1 cellular context compared by ENCODE assay signal in genomic region chr16:20928774-20929411, GRCh38.
TF ChIP-seq lines count a peak whose summit lies in the region.

No MANE protein-coding gene starts in this region.

TF ChIP-seq in SK-N-SH, 30 proteins besides CTCF, POLR2A, EP300 and RAD21 (continued from another document):
- TF ChIP-seq USF2 (IDR thresholded peaks at IDR 0.05; ENCODE audit: borderline replicate concordance, low read depth, low read length) (no peak), ZBTB33 (IDR thresholded peaks at IDR 0.05; ENCODE audit: borderline replicate concordance, low read depth) (no peak), GATA2 (CRISPR knock-in tag; IDR thresholded peaks at IDR 0.05) (no peak), YY1 (IDR thresholded peaks at IDR 0.05; ENCODE audit: low read depth) (no peak), POLR2AphosphoS5 (IDR thresholded peaks at IDR 0.05; ENCODE audit: low read depth, low read length) (no peak), FOXJ3 (CRISPR knock-in tag; IDR thresholded peaks at IDR 0.05) (no peak), MAX (IDR thresholded peaks at IDR 0.05; ENCODE audit: low read depth) (no peak)
